8 cellular contexts compared by ENCODE assay signal in genomic region chr20:1437222-1437904, GRCh38. TPM values are rescaled to one million over a fixed set of nuclear protein-coding genes. Genes with fewer than 3 reads are reported as not detected.
DNase-seq lines count a peak whose midpoint lies in the region; ATAC-seq, FAIRE-seq and TF ChIP-seq lines count a peak whose summit lies in the region.

No MANE protein-coding gene starts in this region.

- H3K4me2 ChIP-seq in OCI-LY3 (ENCODE audit: low read length) = no peak overlapping the region

- TF ChIP-seq CTCF in OCI-LY3 (IDR thresholded peaks at IDR 0.05; ENCODE audit: low read depth, low read length) (peak; percentile 93), epithelial cell of esophagus (IDR thresholded peaks at IDR 0.05; ENCODE audit: insufficient read depth, low read depth, low read length, missing control alignments) (peak; percentile 94)

- H3K27me3 ChIP-seq in OCI-LY3 (ENCODE audit: low read depth, low read length) = no peaks in the 10 kb centered on the region

- DNase-seq in DMS153 (lab: John Stamatoyannopoulos, UW) (peak; percentile 59), HTR-8/SVneo (ENCODE audit: insufficient read length, low spot score) (peak; percentile 70), epithelial cell of esophagus (ENCODE audit: low read depth) (peak; percentile 90), myocyte (ENCODE audit: low read depth) (peak; percentile 70)
- DNase-seq in activated CD8-positive, alpha-beta memory T cell treated with anti-CD3 and anti-CD28 coated beads, Interleukin-2, amount 50 U/mL, for 4 hours = peak; percentile 79
- DNase-seq in stimulated activated CD8-positive, alpha-beta memory T cell treated with anti-CD3 and anti-CD28 coated beads, Interleukin-7, amount 100 ng/mL, for 1 hour (ENCODE audit: low read depth in 2 of 2) = peak; percentile 65 to 67

- H3K9ac ChIP-seq in OCI-LY3 (ENCODE audit: low read length) = no peak overlapping the region

- ATAC-seq in HG03439 (IDR thresholded peaks at IDR 0.05; ENCODE audit: unreplicated experiment) = no peak

- FAIRE-seq in HTR-8/SVneo (lab: Jason Lieb, UNC) = peak; percentile 87

- no peak overlapping the region for H3K27ac ChIP-seq in OCI-LY3 (ENCODE audit: low read length)

- peaks cover 10% of the 10 kb centered on the region for H3K36me3 ChIP-seq in OCI-LY3 (replicated peaks; ENCODE audit: low read depth, low read length)

- peaks cover 9% of the 10 kb centered on the region for H3K4me1 ChIP-seq in OCI-LY3 (ENCODE audit: low read length)

- H3K9me3 ChIP-seq in OCI-LY3 (ENCODE audit: insufficient read depth, low read length) = no peaks in the 10 kb centered on the region

- no peaks in the 10 kb centered on the region for H3K79me2 ChIP-seq in OCI-LY3 (ENCODE audit: low read length)

- H3K4me3 ChIP-seq in OCI-LY3 (ENCODE audit: low read length) (no peak overlapping the region), epithelial cell of esophagus (ENCODE audit: low read length) (no peak overlapping the region)

- no peak overlapping the region for H2AFZ ChIP-seq in OCI-LY3 (ENCODE audit: low read depth, low read length)

- H4K20me1 ChIP-seq in OCI-LY3 (ENCODE audit: insufficient read depth, low read length) = no peaks in the 10 kb centered on the region

RNA-seq across cellular contexts. Expression of gene NSFL1C, which starts 29.3 kb away (rescaled TPM):
- total RNA-seq in myocyte = 49.6 and 67.0 TPM in 2 replicates
- 102 TPM for polyA plus RNA-seq in myocyte (2012)

RNA-seq across cellular contexts. Expression of gene FKBP1A, which starts 44.5 kb away (rescaled TPM):
- total RNA-seq in myocyte = 125 and 146 TPM in 2 replicates
- polyA plus RNA-seq in myocyte (2012) = 415 TPM

RNA-seq across cellular contexts. Expression of gene SIRPB2, which starts 53.9 kb away (rescaled TPM):
- not detected in 2 replicates for total RNA-seq in myocyte
- not detected for polyA plus RNA-seq in myocyte (2012)
